In the genomic region with DNA sequence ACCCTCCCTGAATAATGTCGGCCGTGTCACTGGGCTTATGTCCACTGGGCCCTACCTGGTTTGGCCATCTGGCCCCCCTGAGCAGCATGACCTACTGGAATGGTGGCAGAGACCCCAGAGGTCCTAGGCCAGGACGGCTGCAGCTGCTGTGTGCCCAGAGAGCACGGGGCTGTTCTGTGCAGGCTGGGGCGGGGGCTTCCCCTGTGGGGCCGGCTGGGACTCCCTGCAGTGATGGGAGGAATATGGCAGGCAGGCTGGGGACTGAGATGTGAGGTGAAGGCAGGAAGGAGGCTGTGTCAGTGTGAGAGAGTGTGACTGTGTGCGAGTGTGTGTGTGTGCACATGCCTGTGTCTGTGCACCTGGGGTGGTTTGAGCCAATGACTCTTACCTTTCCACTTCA, we compare ENCODE assay signal across 1 cellular context. TPM values are rescaled to one million over a fixed set of nuclear protein-coding genes. Genes with fewer than 3 reads are reported as not detected.
"Had no signal": no experiment of that assay in that cellular context is flagged by ENCODE, and none has a peak within 500 bp of the region (broad histone marks: within the 10 kb centered on the region; RNA-seq: fewer than 3 reads in every experiment).

No MANE protein-coding gene starts in this region.

RNA-seq across cellular contexts. Expression of gene ZDHHC11B, which starts 55.3 kb away (rescaled TPM):
- total RNA-seq: activated CD4-positive, alpha-beta memory T cell treated with anti-CD3 and anti-CD28 coated beads, Interleukin-2, amount 10 ng/mL, durations not matched to agents 7 days and 5 days had no signal
